In the genomic region with DNA sequence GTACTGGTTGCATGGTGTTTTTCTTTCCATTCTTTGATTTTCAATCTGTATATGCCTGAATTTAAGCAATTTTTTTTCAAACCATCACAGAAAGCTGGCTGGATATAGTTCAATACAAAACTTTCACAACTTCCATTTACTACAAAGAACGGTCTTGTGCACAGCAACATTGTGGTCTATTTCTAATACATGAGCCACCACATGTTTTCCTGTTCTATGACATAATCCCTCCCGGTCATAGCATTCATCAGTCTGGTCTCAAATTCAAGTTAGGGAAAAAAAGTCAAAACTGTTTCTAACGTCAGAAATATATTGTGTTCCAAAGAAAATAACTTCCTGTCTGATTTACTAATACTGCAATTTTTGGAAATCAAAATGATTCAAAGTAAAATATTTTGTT, we compare ENCODE assay signal across 1 cellular context.
TF ChIP-seq lines count a peak whose summit lies in the region.

No MANE protein-coding gene starts in this region.

TF ChIP-seq in IMR-90, 13 proteins besides CTCF, POLR2A, EP300 and RAD21 (continued from another document):
- no peak for TF ChIP-seq USF2 (IDR thresholded peaks at IDR 0.05; ENCODE audit: low read depth, low read length)
TF ChIP-seq in IMR-90: peak in this region for 0.
